ENCODE assay signal across 9 cellular contexts in genomic region chr9:127589955-127590370, GRCh38. TPM values are rescaled to one million over a fixed set of nuclear protein-coding genes. Genes with fewer than 3 reads are reported as not detected.
A peak's percentile ranks its signal among the peaks of the same experiment; 100 is the strongest.
DNase-seq lines count a peak whose midpoint lies in the region; ATAC-seq and TF ChIP-seq lines count a peak whose summit lies in the region.
"Had no signal": no experiment of that assay in that cellular context is flagged by ENCODE, and none has a peak within 500 bp of the region (broad histone marks: within the 10 kb centered on the region; RNA-seq: fewer than 3 reads in every experiment).

No MANE protein-coding gene starts in this region.

- WGBS in heart left ventricle, 4 donors: 8 to 10% (median 9%) methylated on average over 8 of the region's 8 CpGs
- WGBS in psoas muscle, 3 donors: 5 to 7% (median 6%) methylated on average over 8 of the region's 8 CpGs

- H3K27ac ChIP-seq in heart left ventricle (no peak overlapping the region), psoas muscle (no peak overlapping the region)

- H3K36me3 Mint-ChIP-seq in activated naive CD4-positive, alpha-beta T cell treated with anti-CD3 and anti-CD28 coated beads, Interleukin-2, amount 50 U/mL, for 72 hours: no peaks in the 10 kb centered on the region
- H3K36me3 Mint-ChIP-seq: naive B cell had no signal

- DNase-seq in CD1c-positive myeloid dendritic cell (ENCODE audit: extremely low spot score) (peak; percentile 55), H7 (peak; percentile 84), NCI-H524 treated with DMSO at 0.1 percent for 48 hours (lab: John Stamatoyannopoulos, UW) (peak; percentile 29), heart left ventricle (peak in 4 of 5 donors; percentile 58 to 70 (median 64)), psoas muscle (peak; percentile 52 to 64), GDM1 (lab: John Stamatoyannopoulos, UW) (no peak)
- no peak for DNase-seq in activated naive CD4-positive, alpha-beta T cell treated with anti-CD3 and anti-CD28 coated beads, Interleukin-2, amount 50 U/mL, for 72 hours (ENCODE audit: low spot score in 2 of 2)
- DNase-seq: naive B cell had no signal

- H3K27ac Mint-ChIP-seq in activated naive CD4-positive, alpha-beta T cell treated with anti-CD3 and anti-CD28 coated beads, Interleukin-2, amount 50 U/mL, for 72 hours: no peak overlapping the region
- H3K27ac Mint-ChIP-seq: naive B cell had no signal

- H3K36me3 ChIP-seq in H7 (replicated peaks; ENCODE audit: control insufficient read depth, insufficient read depth, low read length): no peaks in the 10 kb centered on the region
- H3K36me3 ChIP-seq in heart left ventricle: no peaks in the 10 kb centered on the region
- H3K36me3 ChIP-seq in psoas muscle (ENCODE audit: insufficient read depth in 1 of 2, low read depth in 1 of 2): no peaks in the 10 kb centered on the region

- no peaks in the 10 kb centered on the region for H3K9me3 Mint-ChIP-seq in activated naive CD4-positive, alpha-beta T cell treated with anti-CD3 and anti-CD28 coated beads, Interleukin-2, amount 50 U/mL, for 72 hours
- H3K9me3 Mint-ChIP-seq: naive B cell had no signal

- H3K9me3 ChIP-seq in heart left ventricle (no peaks in the 10 kb centered on the region), psoas muscle (no peaks in the 10 kb centered on the region)

- no peak overlapping the region for H3K4me3 ChIP-seq in H7 (ENCODE audit: insufficient read depth, low read depth, low read length)
- H3K4me3 ChIP-seq in heart left ventricle: no peak overlapping the region
- no peak overlapping the region for H3K4me3 ChIP-seq in psoas muscle

- peak; percentile 46 to 71 for ATAC-seq in activated naive CD4-positive, alpha-beta T cell treated with anti-CD3 and anti-CD28 coated beads, Interleukin-2, amount 50 U/mL, for 72 hours
- ATAC-seq in heart left ventricle (peak in 3 of 4 donors; percentile 60 to 63 (median 60)), psoas muscle (peak; percentile 71 to 86 (median 75)), GM21619 (IDR thresholded peaks at IDR 0.05; ENCODE audit: unreplicated experiment) (no peak)

- no peak for TF ChIP-seq POLR2A in heart left ventricle (IDR thresholded peaks at IDR 0.05)

- intact Hi-C loops in heart left ventricle (cut with DNase I): loop anchor here (1.0 to 5.0 kb wide), 10 partner anchors 143 to 332 kb away; partner anchors contain the start of genes TOR2A (in 3 of the 10) and CDK9 (in 1 of the 10)
- intact Hi-C loops in psoas muscle (cut with DNase I): loop anchor here (1.0 to 5.0 kb wide), 5 partner anchors 127 to 331 kb away; partner anchors contain the start of genes PTRH1 (in 1 of the 2) and TTC16 (in 1 of the 2)

- H3K27me3 ChIP-seq in H7 (ENCODE audit: control insufficient read depth, insufficient read depth, low read length): no peaks in the 10 kb centered on the region
- H3K27me3 ChIP-seq in heart left ventricle: no peaks in the 10 kb centered on the region
- no peaks in the 10 kb centered on the region for H3K27me3 ChIP-seq in psoas muscle (ENCODE audit: insufficient read depth in 3 of 3, low read length in 2 of 3)

- peaks cover 0 to 6% (median 0%) of the 10 kb centered on the region in 12 donors for H3K4me1 ChIP-seq in heart left ventricle
- no peaks in the 10 kb centered on the region for H3K4me1 ChIP-seq in psoas muscle

- TF ChIP-seq CTCF in heart left ventricle (IDR thresholded peaks at IDR 0.05) (peak; percentile 86 to 97 (median 92)), psoas muscle (IDR thresholded peaks at IDR 0.05) (peak; percentile 95)

RNA-seq across cellular contexts. Expression of gene STXBP1, which starts 22.1 kb away (rescaled TPM):
- 5.9 and 12.0 TPM in 2 replicates for total RNA-seq in H7 (2014; rRNA removed; shearing (Covaris generic))
- 10 to 100 TPM; 11.4 to 28.0 TPM for total RNA-seq in activated naive CD4-positive, alpha-beta T cell treated with anti-CD3 and anti-CD28 coated beads, Interleukin-2, amount 50 U/mL, for 72 hours
- total RNA-seq in heart left ventricle (100 to 1,000 TPM in 1 of 9 donors, 10 to 100 TPM in 8; 35.9 to 102 (median 50.2) TPM), psoas muscle (10 to 100 TPM in 2 of 4 donors, 1 to 10 TPM in 2; 6.1 to 12.3 (median 8.9) TPM)
- polyA plus RNA-seq in heart left ventricle (10 to 100 TPM; 14.0 to 23.7 TPM), psoas muscle (1 to 10 TPM; 2.8 to 6.7 (median 3.2) TPM)

Comparison
In these comparisons a context has a peak if more than half of its experiments do, and no peak if none do; other contexts are left out.
1. DNase-seq: peak in CD1c-positive myeloid dendritic cell (single experiment), H7 (single experiment), NCI-H524 treated with DMSO at 0.1 percent for 48 hours (single experiment), heart left ventricle (4 of 5) and psoas muscle (2 of 2); none in activated naive CD4-positive, alpha-beta T cell treated with anti-CD3 and anti-CD28 coated beads, Interleukin-2, amount 50 U/mL, for 72 hours (0 of 2) and GDM1 (single experiment).